In genomic region chr19:39372941-39373340, GRCh38 we compare ENCODE assay signal across 12 cellular contexts. TPM values are rescaled to one million over a fixed set of nuclear protein-coding genes. Genes with fewer than 3 reads are reported as not detected.
DNase-seq lines count a peak whose midpoint lies in the region; ATAC-seq and TF ChIP-seq lines count a peak whose summit lies in the region.
"Had no signal": no experiment of that assay in that cellular context is flagged by ENCODE, and none has a peak within 500 bp of the region (broad histone marks: within the 10 kb centered on the region; RNA-seq: fewer than 3 reads in every experiment).

No MANE protein-coding gene starts in this region.

- H2AK5ac ChIP-seq in H9 (ENCODE audit: insufficient read length, low read length) = no peak overlapping the region

- no peak overlapping the region for H3K14ac ChIP-seq in H9 (ENCODE audit: insufficient read depth, low read length)

- no peak overlapping the region for H3K23ac ChIP-seq in H9 (ENCODE audit: insufficient read length, low read depth, low read length)

- H3K27ac Mint-ChIP-seq in H9 = no peak overlapping the region
- H3K27ac Mint-ChIP-seq: T-helper 1 cell treated with Interleukin-12 subunit alpha and Interleukin-12 subunit beta and Interleukin-4 antibody, amounts not matched to agents 30 μg/mL and 1 μg/mL, for 36 hours had no signal

- no peaks in the 10 kb centered on the region for H3K27me3 Mint-ChIP-seq in H9 (ENCODE audit: low read depth)

- H3K27ac ChIP-seq in GM23248 (peak overlapping the region; percentile 95), left lung (peak overlapping the region; percentile 80 to 89), stomach (peak overlapping the region; percentile 67 to 91 (median 90)), H9 (ENCODE audit: insufficient read length, low read depth, low read length) (no peak overlapping the region)

- no peak overlapping the region for H2BK20ac ChIP-seq in H9 (ENCODE audit: low read depth, low read length, poor library complexity, severe bottlenecking)

- no peak overlapping the region for H3K18ac ChIP-seq in H9 (ENCODE audit: insufficient read length, low read depth, low read length)

- H3K79me1 ChIP-seq in H9 (ENCODE audit: insufficient read depth, low read depth, low read length, poor library complexity, severe bottlenecking) = no peaks in the 10 kb centered on the region

- in situ Hi-C loops in GM23248 (cut with MboI) = no loop called here

- TF ChIP-seq CTCF in choroid plexus epithelial cell (conservative IDR thresholded peaks at IDR 0.05; ENCODE audit: low read depth, low read length) (no peak), left lung (IDR thresholded peaks at IDR 0.05) (no peak), stomach (IDR thresholded peaks at IDR 0.05) (no peak), H9 (conservative IDR thresholded peaks at IDR 0.05) (no peak)

- DNase-seq in GM23248 (peak; percentile 60), choroid plexus epithelial cell (ENCODE audit: low read depth) (peak; percentile 44), left lung (no peak), stomach (no peak), H9 (no peak), H7 (no peak)
- DNase-seq in stimulated activated CD4-positive, alpha-beta T cell treated with anti-CD3 and anti-CD28 coated beads, Interleukin-4, amount 100 ng/mL, for 24 hours = no peak
- DNase-seq: activated T-cell treated with anti-CD3 and anti-CD28 coated beads, Interleukin-2, amount 50 U/mL, for 1 hour; NCI-H774; stimulated activated naive CD4-positive, alpha-beta T cell had no signal

- H4K20me1 ChIP-seq in GM23248 (ENCODE audit: insufficient read depth) (no peaks in the 10 kb centered on the region), H9 (ENCODE audit: control insufficient read depth, insufficient read depth, insufficient read length) (no peaks in the 10 kb centered on the region)

- H2AFZ ChIP-seq in GM23248 (no peak overlapping the region), H9 (ENCODE audit: low read length) (no peak overlapping the region)

- no peak for TF ChIP-seq EP300 in stomach (IDR thresholded peaks at IDR 0.05)

- H3K4me1 Mint-ChIP-seq in H9 = no peaks in the 10 kb centered on the region

- no peak for TF ChIP-seq POLR2A in stomach (IDR thresholded peaks at IDR 0.05)

- H3K9me3 ChIP-seq in GM23248 (ENCODE audit: low read depth) (no peaks in the 10 kb centered on the region), left lung (no peaks in the 10 kb centered on the region), stomach (no peaks in the 10 kb centered on the region), H9 (ENCODE audit: control insufficient read depth, low read depth, low read length) (no peaks in the 10 kb centered on the region)

- peaks cover 37% of the 10 kb centered on the region for H3F3A ChIP-seq in GM23248 (ENCODE audit: insufficient read depth)

- H3K56ac ChIP-seq in H9 (ENCODE audit: insufficient read length, low read depth, low read length) = no peak overlapping the region

- no peak overlapping the region for H3T11ph ChIP-seq in H9 (ENCODE audit: low read length)

- H3K4me3 ChIP-seq in GM23248 (no peak overlapping the region), choroid plexus epithelial cell (ENCODE audit: low read depth, low read length) (no peak overlapping the region), left lung (no peak overlapping the region), stomach (no peak overlapping the region), H7 (ENCODE audit: insufficient read depth, low read depth, low read length) (no peak overlapping the region)

- H3K27me3 ChIP-seq in GM23248 (replicated peaks; ENCODE audit: insufficient read depth) = no peaks in the 10 kb centered on the region
- H3K27me3 ChIP-seq in left lung = no peaks in the 10 kb centered on the region
- no peaks in the 10 kb centered on the region for H3K27me3 ChIP-seq in stomach
- no peaks in the 10 kb centered on the region for H3K27me3 ChIP-seq in H9 (ENCODE audit: insufficient read depth, low read length)
- H3K27me3 ChIP-seq in H7 (ENCODE audit: control insufficient read depth, insufficient read depth, low read length) = no peaks in the 10 kb centered on the region

- no peak overlapping the region for H4K8ac ChIP-seq in H9 (replicated peaks; ENCODE audit: insufficient read length, low read depth, low read length)

- H4K5ac ChIP-seq in H9 (ENCODE audit: insufficient read length, low read depth, low read length) = no peak overlapping the region

- no peaks in the 10 kb centered on the region for H3K23me2 ChIP-seq in H9 (ENCODE audit: insufficient read length, low read depth, low read length, poor library complexity, severe bottlenecking)

- H3K4me1 ChIP-seq in GM23248 (ENCODE audit: insufficient read depth) (peaks cover 21% of the 10 kb centered on the region), left lung (peaks cover 13 to 18% of the 10 kb centered on the region in 2 donors), stomach (peaks cover 7 to 27% (median 21%) of the 10 kb centered on the region in 4 donors), H9 (ENCODE audit: insufficient read depth, low read length) (no peaks in the 10 kb centered on the region)

- no peak overlapping the region for H3K4me3 Mint-ChIP-seq in H9
- H3K4me3 Mint-ChIP-seq: T-helper 1 cell treated with Interleukin-12 subunit alpha and Interleukin-12 subunit beta and Interleukin-4 antibody, amounts not matched to agents 30 μg/mL and 1 μg/mL, for 36 hours had no signal

- no peak overlapping the region for H2BK5ac ChIP-seq in H9 (ENCODE audit: insufficient read length, low read length)

- H3K79me2 ChIP-seq in GM23248 (ENCODE audit: insufficient read depth) (peaks cover 43% of the 10 kb centered on the region), H9 (ENCODE audit: insufficient read depth, low read length) (no peaks in the 10 kb centered on the region)

- H3K4ac ChIP-seq in H9 (ENCODE audit: low read depth, low read length) = no peak overlapping the region

- H2BK12ac ChIP-seq in H9 (ENCODE audit: insufficient read length, low read depth, low read length) = no peak overlapping the region

- H3K4me2 ChIP-seq in GM23248 (ENCODE audit: unreplicated experiment) (peak overlapping the region; percentile 17), H9 (ENCODE audit: insufficient read depth, insufficient read length, low read length) (no peak overlapping the region)

- 19% methylated on average over 2 of the region's 2 CpGs for WGBS in GM23248 (ENCODE audit: low coverage in 1 of 2, low lambda C conversion rate in 2 of 2, missing lambda C conversion rate in 2 of 2), 2 experiments
- 53 to 77% (median 65%) methylated on average over 2 of the region's 2 CpGs for WGBS in stomach, 5 donors
- no CpG with 5 or more reads among the region's 2 CpGs for WGBS in H9 (ENCODE audit: extremely low coverage, insufficient read length, low lambda C conversion rate)

- H4K91ac ChIP-seq in H9 (ENCODE audit: insufficient read length, low read depth, low read length) = no peak overlapping the region

- no peaks in the 10 kb centered on the region for H3K9me2 ChIP-seq in GM23248 (ENCODE audit: insufficient read depth)

- H3K9me3 Mint-ChIP-seq in H9 = no peaks in the 10 kb centered on the region; a peak in 1 of 5 replicates
- H3K9me3 Mint-ChIP-seq: T-helper 1 cell treated with Interleukin-12 subunit alpha and Interleukin-12 subunit beta and Interleukin-4 antibody, amounts not matched to agents 30 μg/mL and 1 μg/mL, for 36 hours had no signal

- intact Hi-C loops in left lung (cut with DNase I) = no loop called here
- intact Hi-C loops in stomach (cut with DNase I; ENCODE audit: low total_unique reads) = no loop called here

- H3K36me3 Mint-ChIP-seq in H9 (ENCODE audit: insufficient read depth in 1 of 3, low read depth in 3 of 3) = peaks cover 52 to 83% (median 82%) of the 10 kb centered on the region in 3 experiments

- H3K36me3 ChIP-seq in GM23248 (ENCODE audit: low read depth) = peaks cover 31% of the 10 kb centered on the region; the same call in 1 of the 2 replicates
- H3K36me3 ChIP-seq in left lung = peaks cover 0 to 99% of the 10 kb centered on the region in 2 donors
- H3K36me3 ChIP-seq in stomach = peaks cover 43 to 98% (median 87%) of the 10 kb centered on the region in 4 donors
- peaks cover 52% of the 10 kb centered on the region for H3K36me3 ChIP-seq in H7 (replicated peaks; ENCODE audit: control insufficient read depth, insufficient read depth, low read length)

- H3K9ac ChIP-seq in GM23248 = peak overlapping the region; percentile 79
- H3K9ac ChIP-seq in H9 (ENCODE audit: extremely low read depth, insufficient read length, low read length) = no peak overlapping the region

- ATAC-seq in left lung = peak; percentile 7
- no peak for ATAC-seq in HG03108 (IDR thresholded peaks at IDR 0.05; ENCODE audit: unreplicated experiment)

- H2BK120ac ChIP-seq in H9 (ENCODE audit: low read depth, low read length, poor library complexity, severe bottlenecking) = no peak overlapping the region

- H2BK15ac ChIP-seq in H9 (ENCODE audit: low read depth, low read length) = no peak overlapping the region

RNA-seq across cellular contexts. Expression of gene PAF1, which starts 18.0 kb away (rescaled TPM):
- total RNA-seq in GM23248 (2014; rRNA removed; shearing (Covaris generic)) = 45.3 and 51.2 TPM in 2 replicates
- polyA plus RNA-seq in GM23248 (2016; fragmentation: Nextera tagmentation; extraction: Ambion mirVana) = 44.2 and 44.5 TPM in 2 replicates
- 10 to 100 TPM; 31.0 to 36.1 TPM for total RNA-seq in left lung
- 10 to 100 TPM in 3 of 5 donors, 1 to 10 TPM in 2; 7.0 to 77.2 (median 21.4) TPM for total RNA-seq in stomach
- polyA plus RNA-seq in stomach = 10 to 100 TPM; 31.7 to 49.0 (median 32.2) TPM
- 34.9 and 38.0 TPM in 2 replicates for total RNA-seq in H9 (2021)
- total RNA-seq in H7 (2014; rRNA removed; shearing (Covaris generic)) = 20.7 and 21.6 TPM in 2 replicates

RNA-seq across cellular contexts. Expression of gene MED29, which starts 18.2 kb away (rescaled TPM):
- total RNA-seq in GM23248 (2014; rRNA removed; shearing (Covaris generic)) = 27.7 and 29.6 TPM in 2 replicates
- polyA plus RNA-seq in GM23248 (2016; fragmentation: Nextera tagmentation; extraction: Ambion mirVana) (34.9 and 39.2 TPM in 2 replicates), stomach (10 to 100 TPM; 20.4 to 22.1 (median 20.5) TPM)
- total RNA-seq in left lung (10 to 100 TPM; 29.7 to 32.7 TPM), stomach (10 to 100 TPM in 4 of 5 donors, 1 to 10 TPM in 1; 6.4 to 91.0 (median 23.0) TPM), H9 (2021) (48.3 and 49.2 TPM in 2 replicates)
- total RNA-seq in H7 (2014; rRNA removed; shearing (Covaris generic)) = 38.2 and 41.6 TPM in 2 replicates

RNA-seq across cellular contexts. Expression of gene SAMD4B, which starts 30.7 kb away (rescaled TPM):
- total RNA-seq in GM23248 (2014; rRNA removed; shearing (Covaris generic)) = 71.9 and 87.1 TPM in 2 replicates
- 64.8 and 66.7 TPM in 2 replicates for polyA plus RNA-seq in GM23248 (2016; fragmentation: Nextera tagmentation; extraction: Ambion mirVana)
- total RNA-seq in left lung = 10 to 100 TPM; 74.1 to 77.0 TPM
- total RNA-seq in stomach = 100 to 1,000 TPM in 2 of 5 donors, 10 to 100 TPM in 3; 52.1 to 136 (median 63.4) TPM
- 10 to 100 TPM; 49.9 to 76.9 (median 69.0) TPM for polyA plus RNA-seq in stomach
- total RNA-seq in H9 (2021) = 134 and 135 TPM in 2 replicates
- total RNA-seq in H7 (2014; rRNA removed; shearing (Covaris generic)) = 113 and 122 TPM in 2 replicates

RNA-seq across cellular contexts. Expression of gene ZFP36, which starts 33.7 kb away (rescaled TPM):
- 7.0 and 13.9 TPM in 2 replicates for total RNA-seq in GM23248 (2014; rRNA removed; shearing (Covaris generic))
- 86.2 and 86.6 TPM in 2 replicates for polyA plus RNA-seq in GM23248 (2016; fragmentation: Nextera tagmentation; extraction: Ambion mirVana)
- 100 to 1,000 TPM; 165 to 172 TPM for total RNA-seq in left lung
- total RNA-seq in stomach = 1,000 to 10,000 TPM in 1 of 5 donors, 100 to 1,000 TPM in 3, 10 to 100 TPM in 1; 26.1 to 1,667 (median 340) TPM
- 100 to 1,000 TPM; 127 to 150 (median 136) TPM for polyA plus RNA-seq in stomach
- total RNA-seq in H9 (2021) = 14.6 and 15.4 TPM in 2 replicates
- total RNA-seq in H7 (2014; rRNA removed; shearing (Covaris generic)) = 2.2 and 6.4 TPM in 2 replicates

RNA-seq across cellular contexts. Expression of gene GMFG, which starts 37.1 kb away (rescaled TPM):
- total RNA-seq in GM23248 (2014; rRNA removed; shearing (Covaris generic)) = not detected in 2 replicates
- polyA plus RNA-seq in GM23248 (2016; fragmentation: Nextera tagmentation; extraction: Ambion mirVana) = 1.1 and 2.2 TPM in 2 replicates
- total RNA-seq in left lung = 100 to 1,000 TPM in 1 of 2 donors, 10 to 100 TPM in 1; 53.8 to 136 TPM
- 10 to 100 TPM in 2 of 5 donors, not detected in 3; 12.9 to 18.2 TPM for total RNA-seq in stomach
- 10 to 100 TPM; 31.6 to 69.8 (median 56.0) TPM for polyA plus RNA-seq in stomach
- total RNA-seq in H9 (2021) = 0.48 TPM in 1 of 2 replicates, not detected in the other
- total RNA-seq in H7 (2014; rRNA removed; shearing (Covaris generic)) = 0.63 TPM in 1 of 2 replicates, not detected in the other

Comparison
In these comparisons a context has a peak if more than half of its experiments do, and no peak if none do; other contexts are left out.
1. DNase-seq: peak in GM23248 (single experiment) and choroid plexus epithelial cell (single experiment); none in left lung (0 of 2), stomach (single experiment), H9 (single experiment), stimulated activated CD4-positive, alpha-beta T cell treated with anti-CD3 and anti-CD28 coated beads, Interleukin-4, amount 100 ng/mL, for 24 hours (single experiment) and H7 (single experiment).